In genomic region chr5:10563132-10563939, GRCh38 we compare ENCODE assay signal across 7 cellular contexts. TPM values are rescaled to one million over a fixed set of nuclear protein-coding genes. Genes with fewer than 3 reads are reported as not detected.
DNase-seq lines count a peak whose midpoint lies in the region; ATAC-seq and TF ChIP-seq lines count a peak whose summit lies in the region.

No MANE protein-coding gene starts in this region.

- peak in 1 of 3 donors; percentile 33 for TF ChIP-seq POLR2A in body of pancreas (IDR thresholded peaks at IDR 0.05)

- H3K9me3 ChIP-seq in RWPE2 (ENCODE audit: severe bottlenecking), result no peaks in the 10 kb centered on the region
- no peaks in the 10 kb centered on the region for H3K9me3 ChIP-seq in body of pancreas

- H3K4me1 ChIP-seq in RWPE2 (ENCODE audit: insufficient read depth, poor library complexity, severe bottlenecking) (peaks cover 8% of the 10 kb centered on the region), body of pancreas (peaks cover 29% of the 10 kb centered on the region)

- TF ChIP-seq CTCF in RWPE2 (IDR thresholded peaks at IDR 0.05; ENCODE audit: poor library complexity, severe bottlenecking), result no peak
- no peak for TF ChIP-seq CTCF in body of pancreas (IDR thresholded peaks at IDR 0.05)

- peak; percentile 74 for DNase-seq in RWPE2 (ENCODE audit: low spot score)
- peak; percentile 21 to 46 (median 38) for DNase-seq in body of pancreas
- DNase-seq in left lobe of liver (ENCODE audit: low spot score), result no peak
- peak in 2 of 3 experiments; percentile 22 to 47 for DNase-seq in stimulated activated CD4-positive, alpha-beta T cell treated with anti-CD3 and anti-CD28 coated beads, TNF-alpha, amount 100 ng/mL, for 24 hours (ENCODE audit: low read depth in 3 of 3)
- no peak for DNase-seq in NCI-H1105 (lab: John Stamatoyannopoulos, UW)

- H3K4me3 ChIP-seq in RWPE2 (ENCODE audit: severe bottlenecking), result peak overlapping the region; percentile 91
- peak overlapping the region in 1 of 2 donors; percentile 58 for H3K4me3 ChIP-seq in body of pancreas

- intact Hi-C loops in body of pancreas (cut with DNase I), result no loop called here

- no peaks in the 10 kb centered on the region for H3K27me3 ChIP-seq in RWPE2 (ENCODE audit: insufficient read depth, poor library complexity, severe bottlenecking)
- H3K27me3 ChIP-seq in body of pancreas, result peaks cover 0 to 5% of the 10 kb centered on the region in 2 donors

- H3K36me3 ChIP-seq in RWPE2 (ENCODE audit: low read depth) (no peaks in the 10 kb centered on the region), body of pancreas (replicated peaks in 1 of 2; ENCODE audit: insufficient read depth in 1 of 2, low read depth in 2 of 2) (no peaks in the 10 kb centered on the region)

- ATAC-seq in GM18870 (IDR thresholded peaks at IDR 0.05; ENCODE audit: unreplicated experiment) (peak; percentile 13), HG02885 (IDR thresholded peaks at IDR 0.05; ENCODE audit: poor library complexity, unreplicated experiment) (peak; percentile 31), RWPE2 (ENCODE audit: low read depth) (peak; percentile 65), body of pancreas (peak; percentile 69), left lobe of liver (peak; percentile 88)

- peak overlapping the region; percentile 39 for H3K27ac ChIP-seq in RWPE2 (ENCODE audit: poor library complexity, severe bottlenecking)
- peak overlapping the region in 3 of 4 donors; percentile 49 to 72 (median 63) for H3K27ac ChIP-seq in body of pancreas

- 2% methylated on average over 72 of the region's 74 CpGs; no CpG with 5 or more reads in 1 of the 2 donors for WGBS in body of pancreas, 2 donors

RNA-seq across cellular contexts. Expression of gene ANKRD33B, which starts 0.5 kb away (rescaled TPM):
- total RNA-seq in body of pancreas (1 to 10 TPM; 2.3 to 3.9 TPM), left lobe of liver (0.45 TPM)

Comparison
In these comparisons a context has a peak if more than half of its experiments do, and no peak if none do; other contexts are left out.
1. ATAC-seq: peak in every context shown above with its lines; median percentile 88 in left lobe of liver; 69 in body of pancreas; 65 in RWPE2; 31 in HG02885; 13 in GM18870.
2. DNase-seq: peak in RWPE2 (single experiment), body of pancreas (4 of 4) and stimulated activated CD4-positive, alpha-beta T cell treated with anti-CD3 and anti-CD28 coated beads, TNF-alpha, amount 100 ng/mL, for 24 hours (2 of 3); none in left lobe of liver (single experiment) and NCI-H1105 (single experiment).